Comparison of ENCODE assay signal across 1 cellular context in the genomic region with DNA sequence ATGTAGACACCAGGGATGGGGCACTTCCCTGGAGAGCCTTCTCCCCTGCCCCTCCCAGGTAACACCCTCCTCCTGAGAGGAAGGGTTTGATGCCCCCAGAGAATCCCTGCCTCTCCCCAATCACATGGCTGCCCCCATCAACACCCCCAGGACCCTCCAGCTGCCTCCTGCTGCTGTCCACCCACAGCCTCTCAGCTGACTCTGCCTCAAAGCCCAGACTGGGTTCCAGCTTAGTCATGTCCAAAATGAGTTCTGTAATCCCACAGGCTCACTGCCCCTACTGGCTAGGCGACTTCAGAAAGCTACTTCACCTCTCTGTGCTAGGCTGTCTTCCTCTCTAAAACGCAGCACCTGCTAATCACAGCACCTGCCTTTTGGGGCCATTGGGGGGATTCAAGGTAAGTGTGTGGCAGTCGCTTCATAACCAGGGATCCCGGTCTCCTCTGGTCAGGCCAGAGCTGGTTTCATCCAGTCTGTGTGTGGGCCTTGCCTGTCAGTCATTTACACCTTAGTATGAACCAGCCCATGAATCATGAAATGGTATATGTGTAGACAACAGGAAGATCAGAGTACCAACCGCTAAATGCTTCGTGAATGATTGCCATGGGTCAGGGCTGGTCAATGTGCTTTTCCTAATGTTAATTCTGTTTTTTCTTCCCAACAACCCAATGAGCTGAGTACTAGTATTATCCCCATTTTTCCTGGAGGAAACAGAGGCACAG.
TF ChIP-seq lines count a peak whose summit lies in the region.

No MANE protein-coding gene starts in this region.

TF ChIP-seq in A549, 52 proteins besides CTCF, POLR2A, EP300 and RAD21:
- TF ChIP-seq HOXA7 (CRISPR knock-in tag; IDR thresholded peaks at IDR 0.05) (no peak), ZSCAN20 (CRISPR knock-in tag; IDR thresholded peaks at IDR 0.05) (no peak), JUNB (IDR thresholded peaks at IDR 0.05) (no peak), CHD4 (IDR thresholded peaks at IDR 0.05; ENCODE audit: borderline replicate concordance) (no peak), ZC3H11A (IDR thresholded peaks at IDR 0.05) (no peak), CBX2 (IDR thresholded peaks at IDR 0.05; ENCODE audit: borderline replicate concordance, low read depth) (no peak)
- TF ChIP-seq, protein P1, sequence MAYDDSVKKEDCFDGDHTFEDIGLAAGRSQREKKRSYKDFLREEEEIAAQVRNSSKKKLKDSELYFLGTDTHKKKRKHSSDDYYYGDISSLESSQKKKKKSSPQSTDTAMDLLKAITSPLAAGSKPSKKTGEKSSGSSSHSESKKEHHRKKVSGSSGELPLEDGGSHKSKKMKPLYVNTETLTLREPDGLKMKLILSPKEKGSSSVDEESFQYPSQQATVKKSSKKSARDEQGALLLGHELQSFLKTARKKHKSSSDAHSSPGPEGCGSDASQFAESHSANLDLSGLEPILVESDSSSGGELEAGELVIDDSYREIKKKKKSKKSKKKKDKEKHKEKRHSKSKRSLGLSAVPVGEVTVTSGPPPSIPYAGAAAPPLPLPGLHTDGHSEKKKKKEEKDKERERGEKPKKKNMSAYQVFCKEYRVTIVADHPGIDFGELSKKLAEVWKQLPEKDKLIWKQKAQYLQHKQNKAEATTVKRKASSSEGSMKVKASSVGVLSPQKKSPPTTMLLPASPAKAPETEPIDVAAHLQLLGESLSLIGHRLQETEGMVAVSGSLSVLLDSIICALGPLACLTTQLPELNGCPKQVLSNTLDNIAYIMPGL (CRISPR knock-in tag; IDR thresholded peaks at IDR 0.05; ENCODE audit: borderline replicate concordance) = no peak
- TF ChIP-seq, protein P2, sequence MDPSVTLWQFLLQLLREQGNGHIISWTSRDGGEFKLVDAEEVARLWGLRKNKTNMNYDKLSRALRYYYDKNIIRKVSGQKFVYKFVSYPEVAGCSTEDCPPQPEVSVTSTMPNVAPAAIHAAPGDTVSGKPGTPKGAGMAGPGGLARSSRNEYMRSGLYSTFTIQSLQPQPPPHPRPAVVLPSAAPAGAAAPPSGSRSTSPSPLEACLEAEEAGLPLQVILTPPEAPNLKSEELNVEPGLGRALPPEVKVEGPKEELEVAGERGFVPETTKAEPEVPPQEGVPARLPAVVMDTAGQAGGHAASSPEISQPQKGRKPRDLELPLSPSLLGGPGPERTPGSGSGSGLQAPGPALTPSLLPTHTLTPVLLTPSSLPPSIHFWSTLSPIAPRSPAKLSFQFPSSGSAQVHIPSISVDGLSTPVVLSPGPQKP (IDR thresholded peaks at IDR 0.05; ENCODE audit: low read depth, low read length) = no peak
- TF ChIP-seq, protein P3, sequence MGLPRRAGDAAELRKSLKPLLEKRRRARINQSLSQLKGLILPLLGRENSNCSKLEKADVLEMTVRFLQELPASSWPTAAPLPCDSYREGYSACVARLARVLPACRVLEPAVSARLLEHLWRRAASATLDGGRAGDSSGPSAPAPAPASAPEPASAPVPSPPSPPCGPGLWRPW (IDR thresholded peaks at IDR 0.05) = no peak
TF ChIP-seq in A549: peak in this region for 0.
